In the genomic region with DNA sequence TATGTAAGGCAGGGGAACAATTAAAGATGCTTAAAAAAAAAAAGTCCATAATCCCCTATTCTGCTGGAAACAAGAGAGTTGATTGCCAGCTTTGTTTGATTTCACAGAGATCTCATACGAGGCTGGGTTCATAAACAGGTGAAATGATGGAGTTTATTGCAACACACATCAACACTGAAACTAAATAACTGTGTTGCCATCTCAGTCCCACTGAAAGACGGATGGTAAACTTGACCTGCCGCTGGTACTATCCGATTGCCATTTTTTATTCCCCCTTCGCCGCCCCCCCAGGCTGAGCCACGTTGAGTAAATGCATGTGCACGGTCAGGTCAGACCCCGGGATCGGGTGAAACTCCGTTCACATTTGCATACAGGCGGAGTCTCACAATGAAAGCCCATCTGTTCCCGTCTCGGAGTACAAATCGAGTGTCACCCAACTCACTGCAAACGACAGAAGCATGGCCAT, we compare ENCODE assay signal across 3 cellular contexts.
TF ChIP-seq lines count a peak whose summit lies in the region.

No MANE protein-coding gene starts in this region.

TF ChIP-seq in HEK293, 187 proteins besides CTCF, POLR2A, EP300 and RAD21 (continues in another document):
- TF ChIP-seq, protein P1, sequence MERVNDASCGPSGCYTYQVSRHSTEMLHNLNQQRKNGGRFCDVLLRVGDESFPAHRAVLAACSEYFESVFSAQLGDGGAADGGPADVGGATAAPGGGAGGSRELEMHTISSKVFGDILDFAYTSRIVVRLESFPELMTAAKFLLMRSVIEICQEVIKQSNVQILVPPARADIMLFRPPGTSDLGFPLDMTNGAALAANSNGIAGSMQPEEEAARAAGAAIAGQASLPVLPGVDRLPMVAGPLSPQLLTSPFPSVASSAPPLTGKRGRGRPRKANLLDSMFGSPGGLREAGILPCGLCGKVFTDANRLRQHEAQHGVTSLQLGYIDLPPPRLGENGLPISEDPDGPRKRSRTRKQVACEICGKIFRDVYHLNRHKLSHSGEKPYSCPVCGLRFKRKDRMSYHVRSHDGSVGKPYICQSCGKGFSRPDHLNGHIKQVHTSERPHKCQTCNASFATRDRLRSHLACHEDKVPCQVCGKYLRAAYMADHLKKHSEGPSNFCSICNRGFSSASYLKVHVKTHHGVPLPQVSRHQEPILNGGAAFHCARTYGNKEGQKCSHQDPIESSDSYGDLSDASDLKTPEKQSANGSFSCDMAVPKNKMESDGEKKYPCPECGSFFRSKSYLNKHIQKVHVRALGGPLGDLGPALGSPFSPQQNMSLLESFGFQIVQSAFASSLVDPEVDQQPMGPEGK (tag by site-specific recombination; IDR thresholded peaks at IDR 0.05), result peak; percentile 79
- TF ChIP-seq ZNF654 (tag by site-specific recombination; IDR thresholded peaks at IDR 0.05; ENCODE audit: low read depth) (no peak), PRDM1 (tag by site-specific recombination; IDR thresholded peaks at IDR 0.05) (peak; percentile 58), ZNF335 (tag by site-specific recombination; conservative IDR thresholded peaks at IDR 0.05) (peak; percentile 48; the same call in 1 of the 2 replicates), GLIS1 (tag by site-specific recombination; IDR thresholded peaks at IDR 0.05) (peak; percentile 58), ZNF600 (tag by site-specific recombination; IDR thresholded peaks at IDR 0.05) (peak; percentile 57; the same call in 1 of the 2 replicates), ZXDB (tag by site-specific recombination; IDR thresholded peaks at IDR 0.05) (0 out of 2 replicates have a peak, but pooled peaks have one; percentile 30), SCRT2 (tag by site-specific recombination; IDR thresholded peaks at IDR 0.05) (peak; percentile 42; the same call in 1 of the 2 replicates), ZBTB17 (tag by site-specific recombination; IDR thresholded peaks at IDR 0.05) (peak; percentile 97), ZNF629 (tag by site-specific recombination; IDR thresholded peaks at IDR 0.05) (0 out of 2 replicates have a peak, but pooled peaks have one; percentile 27), ZNF530 (tag by site-specific recombination; IDR thresholded peaks at IDR 0.05; ENCODE audit: low read depth) (no peak), ZNF423 (tag by site-specific recombination; IDR thresholded peaks at IDR 0.05) (no peak), ZNF747 (tag by site-specific recombination; IDR thresholded peaks at IDR 0.05) (no peak), ZNF169 (tag by site-specific recombination; IDR thresholded peaks at IDR 0.05) (no peak), ZNF660 (tag by site-specific recombination; IDR thresholded peaks at IDR 0.05) (peak; percentile 91), HOXA7 (CRISPR knock-in tag; IDR thresholded peaks at IDR 0.05; ENCODE audit: borderline replicate concordance) (no peak), TRIM28 (IDR thresholded peaks at IDR 0.05; ENCODE audit: borderline replicate concordance, low read length) (0 out of 2 replicates have a peak, but pooled peaks have one; percentile 24), ZBTB20 (tag by site-specific recombination; IDR thresholded peaks at IDR 0.05) (peak; percentile 43; the same call in 1 of the 2 replicates)
- TF ChIP-seq, protein P2, sequence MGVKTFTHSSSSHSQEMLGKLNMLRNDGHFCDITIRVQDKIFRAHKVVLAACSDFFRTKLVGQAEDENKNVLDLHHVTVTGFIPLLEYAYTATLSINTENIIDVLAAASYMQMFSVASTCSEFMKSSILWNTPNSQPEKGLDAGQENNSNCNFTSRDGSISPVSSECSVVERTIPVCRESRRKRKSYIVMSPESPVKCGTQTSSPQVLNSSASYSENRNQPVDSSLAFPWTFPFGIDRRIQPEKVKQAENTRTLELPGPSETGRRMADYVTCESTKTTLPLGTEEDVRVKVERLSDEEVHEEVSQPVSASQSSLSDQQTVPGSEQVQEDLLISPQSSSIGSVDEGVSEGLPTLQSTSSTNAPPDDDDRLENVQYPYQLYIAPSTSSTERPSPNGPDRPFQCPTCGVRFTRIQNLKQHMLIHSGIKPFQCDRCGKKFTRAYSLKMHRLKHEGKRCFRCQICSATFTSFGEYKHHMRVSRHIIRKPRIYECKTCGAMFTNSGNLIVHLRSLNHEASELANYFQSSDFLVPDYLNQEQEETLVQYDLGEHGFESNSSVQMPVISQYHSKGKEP (tag by site-specific recombination; IDR thresholded peaks at IDR 0.05), result peak; percentile 58; the same call in 1 of the 2 replicates

TF ChIP-seq in WTC11, 78 proteins besides CTCF, POLR2A, EP300 and RAD21:
- TF ChIP-seq, protein P3, sequence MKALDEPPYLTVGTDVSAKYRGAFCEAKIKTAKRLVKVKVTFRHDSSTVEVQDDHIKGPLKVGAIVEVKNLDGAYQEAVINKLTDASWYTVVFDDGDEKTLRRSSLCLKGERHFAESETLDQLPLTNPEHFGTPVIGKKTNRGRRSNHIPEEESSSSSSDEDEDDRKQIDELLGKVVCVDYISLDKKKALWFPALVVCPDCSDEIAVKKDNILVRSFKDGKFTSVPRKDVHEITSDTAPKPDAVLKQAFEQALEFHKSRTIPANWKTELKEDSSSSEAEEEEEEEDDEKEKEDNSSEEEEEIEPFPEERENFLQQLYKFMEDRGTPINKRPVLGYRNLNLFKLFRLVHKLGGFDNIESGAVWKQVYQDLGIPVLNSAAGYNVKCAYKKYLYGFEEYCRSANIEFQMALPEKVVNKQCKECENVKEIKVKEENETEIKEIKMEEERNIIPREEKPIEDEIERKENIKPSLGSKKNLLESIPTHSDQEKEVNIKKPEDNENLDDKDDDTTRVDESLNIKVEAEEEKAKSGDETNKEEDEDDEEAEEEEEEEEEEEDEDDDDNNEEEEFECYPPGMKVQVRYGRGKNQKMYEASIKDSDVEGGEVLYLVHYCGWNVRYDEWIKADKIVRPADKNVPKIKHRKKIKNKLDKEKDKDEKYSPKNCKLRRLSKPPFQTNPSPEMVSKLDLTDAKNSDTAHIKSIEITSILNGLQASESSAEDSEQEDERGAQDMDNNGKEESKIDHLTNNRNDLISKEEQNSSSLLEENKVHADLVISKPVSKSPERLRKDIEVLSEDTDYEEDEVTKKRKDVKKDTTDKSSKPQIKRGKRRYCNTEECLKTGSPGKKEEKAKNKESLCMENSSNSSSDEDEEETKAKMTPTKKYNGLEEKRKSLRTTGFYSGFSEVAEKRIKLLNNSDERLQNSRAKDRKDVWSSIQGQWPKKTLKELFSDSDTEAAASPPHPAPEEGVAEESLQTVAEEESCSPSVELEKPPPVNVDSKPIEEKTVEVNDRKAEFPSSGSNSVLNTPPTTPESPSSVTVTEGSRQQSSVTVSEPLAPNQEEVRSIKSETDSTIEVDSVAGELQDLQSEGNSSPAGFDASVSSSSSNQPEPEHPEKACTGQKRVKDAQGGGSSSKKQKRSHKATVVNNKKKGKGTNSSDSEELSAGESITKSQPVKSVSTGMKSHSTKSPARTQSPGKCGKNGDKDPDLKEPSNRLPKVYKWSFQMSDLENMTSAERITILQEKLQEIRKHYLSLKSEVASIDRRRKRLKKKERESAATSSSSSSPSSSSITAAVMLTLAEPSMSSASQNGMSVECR (CRISPR knock-in tag; IDR thresholded peaks at IDR 0.05; ENCODE audit: borderline replicate concordance), result no peak
- TF ChIP-seq, protein P4, sequence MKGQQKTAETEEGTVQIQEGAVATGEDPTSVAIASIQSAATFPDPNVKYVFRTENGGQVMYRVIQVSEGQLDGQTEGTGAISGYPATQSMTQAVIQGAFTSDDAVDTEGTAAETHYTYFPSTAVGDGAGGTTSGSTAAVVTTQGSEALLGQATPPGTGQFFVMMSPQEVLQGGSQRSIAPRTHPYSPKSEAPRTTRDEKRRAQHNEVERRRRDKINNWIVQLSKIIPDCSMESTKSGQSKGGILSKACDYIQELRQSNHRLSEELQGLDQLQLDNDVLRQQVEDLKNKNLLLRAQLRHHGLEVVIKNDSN (CRISPR knock-in tag; IDR thresholded peaks at IDR 0.05), result no peak
- TF ChIP-seq, protein P5, sequence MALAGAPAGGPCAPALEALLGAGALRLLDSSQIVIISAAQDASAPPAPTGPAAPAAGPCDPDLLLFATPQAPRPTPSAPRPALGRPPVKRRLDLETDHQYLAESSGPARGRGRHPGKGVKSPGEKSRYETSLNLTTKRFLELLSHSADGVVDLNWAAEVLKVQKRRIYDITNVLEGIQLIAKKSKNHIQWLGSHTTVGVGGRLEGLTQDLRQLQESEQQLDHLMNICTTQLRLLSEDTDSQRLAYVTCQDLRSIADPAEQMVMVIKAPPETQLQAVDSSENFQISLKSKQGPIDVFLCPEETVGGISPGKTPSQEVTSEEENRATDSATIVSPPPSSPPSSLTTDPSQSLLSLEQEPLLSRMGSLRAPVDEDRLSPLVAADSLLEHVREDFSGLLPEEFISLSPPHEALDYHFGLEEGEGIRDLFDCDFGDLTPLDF (CRISPR knock-in tag; IDR thresholded peaks at IDR 0.05), result no peak
- TF ChIP-seq, protein P6, sequence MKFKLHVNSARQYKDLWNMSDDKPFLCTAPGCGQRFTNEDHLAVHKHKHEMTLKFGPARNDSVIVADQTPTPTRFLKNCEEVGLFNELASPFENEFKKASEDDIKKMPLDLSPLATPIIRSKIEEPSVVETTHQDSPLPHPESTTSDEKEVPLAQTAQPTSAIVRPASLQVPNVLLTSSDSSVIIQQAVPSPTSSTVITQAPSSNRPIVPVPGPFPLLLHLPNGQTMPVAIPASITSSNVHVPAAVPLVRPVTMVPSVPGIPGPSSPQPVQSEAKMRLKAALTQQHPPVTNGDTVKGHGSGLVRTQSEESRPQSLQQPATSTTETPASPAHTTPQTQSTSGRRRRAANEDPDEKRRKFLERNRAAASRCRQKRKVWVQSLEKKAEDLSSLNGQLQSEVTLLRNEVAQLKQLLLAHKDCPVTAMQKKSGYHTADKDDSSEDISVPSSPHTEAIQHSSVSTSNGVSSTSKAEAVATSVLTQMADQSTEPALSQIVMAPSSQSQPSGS (CRISPR knock-in tag; IDR thresholded peaks at IDR 0.05; ENCODE audit: borderline replicate concordance, low read depth), result no peak

TF ChIP-seq in SK-N-SH, 30 proteins besides CTCF, POLR2A, EP300 and RAD21 (continued from another document):
- TF ChIP-seq, protein P7, sequence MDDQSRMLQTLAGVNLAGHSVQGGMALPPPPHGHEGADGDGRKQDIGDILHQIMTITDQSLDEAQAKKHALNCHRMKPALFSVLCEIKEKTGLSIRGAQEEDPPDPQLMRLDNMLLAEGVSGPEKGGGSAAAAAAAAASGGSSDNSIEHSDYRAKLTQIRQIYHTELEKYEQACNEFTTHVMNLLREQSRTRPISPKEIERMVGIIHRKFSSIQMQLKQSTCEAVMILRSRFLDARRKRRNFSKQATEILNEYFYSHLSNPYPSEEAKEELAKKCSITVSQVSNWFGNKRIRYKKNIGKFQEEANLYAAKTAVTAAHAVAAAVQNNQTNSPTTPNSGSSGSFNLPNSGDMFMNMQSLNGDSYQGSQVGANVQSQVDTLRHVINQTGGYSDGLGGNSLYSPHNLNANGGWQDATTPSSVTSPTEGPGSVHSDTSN (IDR thresholded peaks at IDR 0.05), result no peak
- no peak for TF ChIP-seq TEAD4 (IDR thresholded peaks at IDR 0.05; ENCODE audit: borderline replicate concordance, insufficient read depth)
TF ChIP-seq in SK-N-SH: peak in this region for 0.
